ENCODE assay signal across 11 cellular contexts in genomic region chr11:113505541-113506375, GRCh38. TPM values are rescaled to one million over a fixed set of nuclear protein-coding genes. Genes with fewer than 3 reads are reported as not detected.
A peak's percentile ranks its signal among the peaks of the same experiment; 100 is the strongest.
DNase-seq lines count a peak whose midpoint lies in the region; ATAC-seq lines count a peak whose summit lies in the region.
"Had no signal": no experiment of that assay in that cellular context is flagged by ENCODE, and none has a peak within 500 bp of the region (broad histone marks: within the 10 kb centered on the region; RNA-seq: fewer than 3 reads in every experiment).

No MANE protein-coding gene starts in this region.

- peak; percentile 52 for ATAC-seq in esophagus mucosa
- ATAC-seq in GM21737 (IDR thresholded peaks at IDR 0.05; ENCODE audit: unreplicated experiment) = no peak
- no peak for ATAC-seq in GM21381 (IDR thresholded peaks at IDR 0.05; ENCODE audit: unreplicated experiment)
- no peak for ATAC-seq in GM21529 (IDR thresholded peaks at IDR 0.05; ENCODE audit: unreplicated experiment)
- ATAC-seq: K562 had no signal

- DNase-seq in Daoy (ENCODE audit: low read depth) (peak; percentile 80), NCI-H345 treated with DMSO at 0.1 percent for 48 hours (lab: John Stamatoyannopoulos, UW; ENCODE audit: unreplicated experiment) (peak; percentile 56), non-pigmented ciliary epithelial cell (ENCODE audit: low read depth) (peak; percentile 26)
- no peak for DNase-seq in stimulated activated CD4-positive, alpha-beta T cell treated with anti-CD3 and anti-CD28 coated beads, Interleukin-1b, Interleukin-23, amount 100 ng/mL, for 48 hours
- DNase-seq: DMS79 treated with DMSO at 0.1 percent for 48 hours had no signal

RNA-seq across cellular contexts. Expression of gene DRD2, which starts 30.6 kb away (rescaled TPM):
- total RNA-seq in Daoy (2014; rRNA removed; shearing (Covaris generic)) = 0.23 TPM in 1 of 2 replicates, not detected in the other
- total RNA-seq in esophagus mucosa = 0.08 TPM
- total RNA-seq: K562, mesenteric fat pad had no signal
